Comparison of ENCODE assay signal across 18 cellular contexts in the genomic region with DNA sequence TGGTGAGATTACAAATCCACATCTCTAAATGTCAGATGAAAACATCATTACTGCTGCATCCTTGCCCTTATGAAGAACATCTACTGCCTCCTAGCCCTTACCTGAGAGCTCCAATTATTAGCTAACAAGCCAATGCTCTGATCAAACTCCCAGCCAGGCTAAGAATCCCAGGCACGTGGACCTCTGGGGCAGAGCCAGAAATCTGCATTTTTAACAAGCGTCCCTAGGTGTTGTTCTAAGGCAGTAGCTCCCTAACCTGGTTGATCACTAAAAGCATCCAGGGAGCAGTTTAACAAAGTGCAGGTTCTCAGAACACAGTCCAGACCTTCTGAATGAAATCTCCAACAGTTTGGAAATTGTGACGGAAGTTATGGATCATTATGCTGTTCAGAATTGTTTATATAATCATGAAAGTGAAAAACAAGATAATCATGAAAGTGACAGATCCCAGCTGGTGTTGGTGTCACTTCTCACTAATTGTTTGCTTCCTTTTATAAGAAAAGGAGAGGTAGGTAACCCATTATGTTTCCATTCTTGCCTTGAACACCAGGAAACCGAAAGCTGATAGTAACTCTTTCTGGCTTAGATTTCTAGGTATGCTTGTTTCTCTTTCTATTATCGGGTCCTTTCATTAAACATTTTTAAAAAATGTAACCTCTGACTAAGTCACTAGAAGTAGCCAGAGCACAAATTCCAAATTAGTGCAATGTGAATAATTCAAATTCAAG.
DNase-seq lines count a peak whose midpoint lies in the region; ATAC-seq and TF ChIP-seq lines count a peak whose summit lies in the region.
"Had no signal": no experiment of that assay in that cellular context is flagged by ENCODE, and none has a peak within 500 bp of the region (broad histone marks: within the 10 kb centered on the region; RNA-seq: fewer than 3 reads in every experiment).

No MANE protein-coding gene starts in this region.

- H3K9ac ChIP-seq in MM.1S (ENCODE audit: low read length) (no peak overlapping the region), PC-3 (ENCODE audit: low read length) (no peak overlapping the region)
- H3K9ac ChIP-seq: KMS-11 had no signal

- 0 out of 2 replicates have a peak, but pooled peaks cover 4% of the 10 kb centered on the region for H3K4me1 ChIP-seq in MM.1S (ENCODE audit: low read length)
- no peaks in the 10 kb centered on the region for H3K4me1 ChIP-seq in esophagus muscularis mucosa
- H3K4me1 ChIP-seq in tibial nerve, result no peaks in the 10 kb centered on the region
- H3K4me1 ChIP-seq in left lung, result no peaks in the 10 kb centered on the region
- H3K4me1 ChIP-seq in PC-3 (ENCODE audit: insufficient read depth, low read length), result no peaks in the 10 kb centered on the region

- no TSS peak for BruUV-seq in PC-3 (replicated peaks; lab: Mats Ljungman, UMichigan)

- DNase-seq in COR-L47 (lab: John Stamatoyannopoulos, UW) (peak; percentile 32), MM.1S (peak; percentile 22), esophagus muscularis mucosa (ENCODE audit: extremely low spot score) (peak; percentile 79), tibial nerve (ENCODE audit: low spot score in 2 of 2) (no peak), left lung (no peak), PC-3 (no peak)
- DNase-seq: DMS153, GDM1, NCI-H1092, NCI-H1436 treated with DMSO at 0.1 percent for 48 hours, NCI-H446 treated with DMSO at 0.1 percent for 48 hours, RPMI8226, SHP77 treated with DMSO at 0.1 percent for 48 hours had no signal

- POLR2A ChIA-PET in PC-3 (lab: Charles Lee; ENCODE audit: unreplicated experiment), result no interaction called here

- H4K20me1 ChIP-seq in MM.1S (ENCODE audit: insufficient read depth, low read length) (no peaks in the 10 kb centered on the region), PC-3 (ENCODE audit: low read length) (no peaks in the 10 kb centered on the region)

- H3K36me3 ChIP-seq in MM.1S (replicated peaks; ENCODE audit: insufficient read depth, low read length) (no peaks in the 10 kb centered on the region), esophagus muscularis mucosa (no peaks in the 10 kb centered on the region), tibial nerve (no peaks in the 10 kb centered on the region), left lung (no peaks in the 10 kb centered on the region), PC-3 (ENCODE audit: low read depth, low read length) (no peaks in the 10 kb centered on the region)

- no peak overlapping the region for H3K4me3 ChIP-seq in MM.1S (ENCODE audit: low read length)
- no peak overlapping the region for H3K4me3 ChIP-seq in esophagus muscularis mucosa
- H3K4me3 ChIP-seq in tibial nerve, result no peak overlapping the region
- no peak overlapping the region for H3K4me3 ChIP-seq in left lung
- H3K4me3 ChIP-seq in PC-3 (ENCODE audit: low read length), result no peak overlapping the region

- H3K27ac ChIP-seq in MM.1S (ENCODE audit: low read length) (no peak overlapping the region), esophagus muscularis mucosa (replicated peaks in 1 of 4) (no peak overlapping the region), tibial nerve (no peak overlapping the region), left lung (no peak overlapping the region), PC-3 (ENCODE audit: low read length) (no peak overlapping the region)
- H3K27ac ChIP-seq: KMS-11 had no signal

- intact Hi-C loops in esophagus muscularis mucosa (cut with DNase I) (no loop called here), left lung (cut with DNase I) (no loop called here), PC-3 (cut with micrococcal nuclease) (no loop called here)

- H3F3A ChIP-seq in MM.1S (ENCODE audit: insufficient read depth, low read length), result no peaks in the 10 kb centered on the region
- H3F3A ChIP-seq in PC-3 (ENCODE audit: low read length, unreplicated experiment), result no peaks in the 10 kb centered on the region

- H3K9me2 ChIP-seq in MM.1S (replicated peaks; ENCODE audit: insufficient read depth, low read length) (no peaks in the 10 kb centered on the region), PC-3 (replicated peaks; ENCODE audit: low read length) (no peaks in the 10 kb centered on the region)

- TF ChIP-seq EP300 in esophagus muscularis mucosa (IDR thresholded peaks at IDR 0.05) (no peak), tibial nerve (IDR thresholded peaks at IDR 0.05) (no peak)

- H3K27me3 ChIP-seq in MM.1S (replicated peaks; ENCODE audit: insufficient read depth, low read length) (no peaks in the 10 kb centered on the region), esophagus muscularis mucosa (no peaks in the 10 kb centered on the region), tibial nerve (no peaks in the 10 kb centered on the region), left lung (no peaks in the 10 kb centered on the region), PC-3 (ENCODE audit: low read length) (peaks cover 17% of the 10 kb centered on the region)

- no peak for TF ChIP-seq POLR2A in esophagus muscularis mucosa (IDR thresholded peaks at IDR 0.05; ENCODE audit: low read depth)
- TF ChIP-seq POLR2A in tibial nerve (IDR thresholded peaks at IDR 0.05), result no peak

- 62% methylated on average over 5 of the region's 5 CpGs for WGBS in esophagus muscularis mucosa
- 85 to 88% methylated on average over 5 of the region's 5 CpGs for WGBS in tibial nerve, 2 donors

- TF ChIP-seq CTCF in MM.1S (IDR thresholded peaks at IDR 0.05; ENCODE audit: low read length) (no peak), esophagus muscularis mucosa (IDR thresholded peaks at IDR 0.05) (no peak), tibial nerve (IDR thresholded peaks at IDR 0.05) (no peak), left lung (IDR thresholded peaks at IDR 0.05) (no peak), PC-3 (conservative IDR thresholded peaks at IDR 0.05; ENCODE audit: low read depth, low read length) (no peak)

- CTCF ChIA-PET in PC-3 (lab: Charles Lee), result no interaction called here

- H3K79me2 ChIP-seq in MM.1S (ENCODE audit: low read length) (no peaks in the 10 kb centered on the region), PC-3 (ENCODE audit: low read length) (no peaks in the 10 kb centered on the region)

- H3K4me2 ChIP-seq in MM.1S (ENCODE audit: low read depth, low read length) (peak overlapping the region; percentile 17; the same call in 1 of the 2 replicates), PC-3 (ENCODE audit: low read length) (no peak overlapping the region)
- H3K4me2 ChIP-seq: KMS-11 had no signal

- ATAC-seq in GM19395 (IDR thresholded peaks at IDR 0.05; ENCODE audit: unreplicated experiment) (peak; percentile 66), left lung (no peak), PC-3 (no peak), HG03045 (IDR thresholded peaks at IDR 0.05; ENCODE audit: unreplicated experiment) (no peak)
- ATAC-seq: HCT116, SK-N-SH treated with all-trans-retinoic acid at 6 μM for 48 hours had no signal

- H2AFZ ChIP-seq in MM.1S (ENCODE audit: low read length), result no peak overlapping the region
- H2AFZ ChIP-seq in PC-3 (ENCODE audit: low read length), result no peak overlapping the region

- no peaks in the 10 kb centered on the region for H3K9me3 ChIP-seq in MM.1S (replicated peaks; ENCODE audit: insufficient read depth, low read length)
- H3K9me3 ChIP-seq in esophagus muscularis mucosa, result no peaks in the 10 kb centered on the region
- no peaks in the 10 kb centered on the region for H3K9me3 ChIP-seq in tibial nerve
- H3K9me3 ChIP-seq in left lung, result no peaks in the 10 kb centered on the region
- no peaks in the 10 kb centered on the region for H3K9me3 ChIP-seq in PC-3 (ENCODE audit: low read length)

Comparison
In these comparisons a context has a peak if more than half of its experiments do, and no peak if none do; other contexts are left out.
1. DNase-seq: peak in COR-L47 (single experiment), MM.1S (single experiment) and esophagus muscularis mucosa (single experiment); none in tibial nerve (0 of 2), left lung (0 of 2) and PC-3 (single experiment).